ENCODE assay signal across 26 cellular contexts in the genomic region with DNA sequence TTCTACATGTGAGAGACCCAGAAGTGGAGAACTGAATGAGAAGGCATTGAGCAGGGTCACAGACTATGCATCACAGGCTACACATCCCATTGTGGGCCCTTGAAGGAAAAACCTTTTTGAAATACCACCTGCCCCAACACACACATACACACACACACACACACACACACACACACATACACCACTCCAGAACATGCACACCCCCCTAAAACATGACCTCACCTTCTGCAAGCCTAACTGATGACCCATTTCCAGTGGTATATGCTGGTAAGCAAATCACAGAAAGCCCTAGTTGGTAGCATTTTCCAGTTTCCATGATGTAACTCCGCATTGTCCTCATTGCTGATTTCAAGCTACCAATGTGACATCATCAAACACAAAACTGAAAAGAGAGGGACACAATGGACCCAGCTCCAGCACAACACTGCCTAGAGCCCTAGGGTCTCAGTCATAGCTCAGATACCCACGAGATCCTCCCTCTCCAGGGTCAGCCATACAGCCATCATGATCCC. TPM values are rescaled to one million over a fixed set of nuclear protein-coding genes. Genes with fewer than 3 reads are reported as not detected.
DNase-seq lines count a peak whose midpoint lies in the region; ATAC-seq and TF ChIP-seq lines count a peak whose summit lies in the region.
"Had no signal": no experiment of that assay in that cellular context is flagged by ENCODE, and none has a peak within 500 bp of the region (broad histone marks: within the 10 kb centered on the region; RNA-seq: fewer than 3 reads in every experiment).

No MANE protein-coding gene starts in this region.

- intact Hi-C loops in heart right ventricle (cut with DNase I) = loop anchor here in 1 of 10 donors (10.0 kb wide), 1 partner anchor 367 kb away; no protein-coding TSS in a partner anchor

- DNase-seq in right atrium auricular region (ENCODE audit: low spot score) (peak; percentile 9), heart right ventricle (no peak), islet precursor cell (peak; percentile 12), medulla oblongata (ENCODE audit: extremely low spot score) (no peak)
- no peak for DNase-seq in activated CD8-positive, alpha-beta T cell treated with anti-CD3 and anti-CD28 coated beads, Interleukin-2, amount 10 ng/mL, durations not matched to agents 7 days and 5 days
- DNase-seq in activated effector memory CD4-positive, alpha-beta T cell treated with anti-CD3 and anti-CD28 coated beads, Interleukin-2, amount 50 U/mL, for 16 hours = no peak
- DNase-seq: 8988T; ACHN; BE2C; CD4-positive, alpha-beta memory T cell; COR-L47; DMS53; HCEC 1CT; MM.1S; NCI-H1048; NCI-H1417; NCI-H1694; NCI-H2029 treated with DMSO at 0.1 percent for 48 hours; NCI-H446 treated with DMSO at 0.1 percent for 48 hours; NCI-H526; NCI-H82; NK-92 treated with Interleukin-12 subunit alpha and Interleukin-12 subunit beta, amount 100 ng/mL, for 24 hours had no signal

- POLR2A ChIA-PET in activated CD8-positive, alpha-beta T cell treated with anti-CD3 and anti-CD28 coated beads, Interleukin-2, amount 10 ng/mL, durations not matched to agents 7 days and 5 days (lab: Charles Lee) = no interaction called here

- H3K27ac ChIP-seq in right atrium auricular region (no peak overlapping the region), heart right ventricle (no peak overlapping the region)
- H3K27ac ChIP-seq: KMS-11 had no signal

- WGBS in heart right ventricle, 2 donors = 88 to 94% methylated on average over 2 of the region's 2 CpGs

- TF ChIP-seq CTCF in right atrium auricular region (IDR thresholded peaks at IDR 0.05) = no peak
- no peak for TF ChIP-seq CTCF in heart right ventricle (IDR thresholded peaks at IDR 0.05)

- ATAC-seq in heart right ventricle = no peak
- ATAC-seq in activated CD8-positive, alpha-beta T cell treated with anti-CD3 and anti-CD28 coated beads, Interleukin-2, amount 10 ng/mL, durations not matched to agents 7 days and 5 days = no peak
- no peak for ATAC-seq in GM19467 (IDR thresholded peaks at IDR 0.05; ENCODE audit: unreplicated experiment)
- ATAC-seq: PC-3 had no signal

- H3K4me3 ChIP-seq in right atrium auricular region = no peak overlapping the region
- no peak overlapping the region for H3K4me3 ChIP-seq in heart right ventricle

- CTCF ChIA-PET in activated CD8-positive, alpha-beta T cell treated with anti-CD3 and anti-CD28 coated beads, Interleukin-2, amount 10 ng/mL, durations not matched to agents 7 days and 5 days (lab: Charles Lee) = interaction anchor here (0.6 to 3.3 kb wide), 2 partner anchors 12 to 226 kb away, joined by 3 to 21 read pairs; no protein-coding TSS in a partner anchor

- H3K36me3 ChIP-seq in right atrium auricular region (no peaks in the 10 kb centered on the region), heart right ventricle (peaks cover 0 to 67% (median 3%) of the 10 kb centered on the region in 9 donors)
- H3K36me3 ChIP-seq: BE2C had no signal

- H3K36me3 Mint-ChIP-seq in activated CD8-positive, alpha-beta T cell treated with anti-CD3 and anti-CD28 coated beads, Interleukin-2, amount 10 ng/mL, durations not matched to agents 7 days and 5 days (ENCODE audit: low read depth) = no peaks in the 10 kb centered on the region
- H3K36me3 Mint-ChIP-seq: IgD-negative memory B cell had no signal

- peaks cover 20% of the 10 kb centered on the region for H3K4me1 Mint-ChIP-seq in activated CD8-positive, alpha-beta T cell treated with anti-CD3 and anti-CD28 coated beads, Interleukin-2, amount 10 ng/mL, durations not matched to agents 7 days and 5 days (ENCODE audit: low read depth)
- H3K4me1 Mint-ChIP-seq: CD4-positive, alpha-beta memory T cell had no signal

- H3K27ac Mint-ChIP-seq in activated CD8-positive, alpha-beta T cell treated with anti-CD3 and anti-CD28 coated beads, Interleukin-2, amount 10 ng/mL, durations not matched to agents 7 days and 5 days = peak overlapping the region; percentile 67
- H3K27ac Mint-ChIP-seq: IgD-negative memory B cell had no signal

- no peak overlapping the region for H3K4me3 Mint-ChIP-seq in activated CD8-positive, alpha-beta T cell treated with anti-CD3 and anti-CD28 coated beads, Interleukin-2, amount 10 ng/mL, durations not matched to agents 7 days and 5 days
- H3K4me3 Mint-ChIP-seq: CD4-positive, alpha-beta memory T cell; IgD-negative memory B cell had no signal

- no peaks in the 10 kb centered on the region for H3K9me3 Mint-ChIP-seq in activated CD8-positive, alpha-beta T cell treated with anti-CD3 and anti-CD28 coated beads, Interleukin-2, amount 10 ng/mL, durations not matched to agents 7 days and 5 days (ENCODE audit: insufficient read depth)
- H3K9me3 Mint-ChIP-seq: CD4-positive, alpha-beta memory T cell had no signal

- no peaks in the 10 kb centered on the region for H3K27me3 ChIP-seq in right atrium auricular region
- H3K27me3 ChIP-seq in heart right ventricle = no peaks in the 10 kb centered on the region
- H3K27me3 ChIP-seq: BE2C had no signal

- H3K4me1 ChIP-seq in right atrium auricular region (peaks cover 0 to 15% of the 10 kb centered on the region in 2 donors), heart right ventricle (peaks cover 5 to 27% (median 17%) of the 10 kb centered on the region in 9 donors)

- no peaks in the 10 kb centered on the region for H3K27me3 Mint-ChIP-seq in activated CD8-positive, alpha-beta T cell treated with anti-CD3 and anti-CD28 coated beads, Interleukin-2, amount 10 ng/mL, durations not matched to agents 7 days and 5 days (ENCODE audit: low read depth)
- H3K27me3 Mint-ChIP-seq: CD4-positive, alpha-beta memory T cell; IgD-negative memory B cell had no signal

- no peaks in the 10 kb centered on the region for H3K9me3 ChIP-seq in right atrium auricular region
- no peaks in the 10 kb centered on the region for H3K9me3 ChIP-seq in heart right ventricle
- H3K9me3 ChIP-seq: BE2C had no signal

RNA-seq across cellular contexts. Expression of a gene that starts 36.4 kb away (rescaled TPM):
- total RNA-seq in right atrium auricular region (10 to 100 TPM in 1 of 2 donors, 1 to 10 TPM in 1; 8.5 to 91.5 TPM), heart right ventricle (100 to 1,000 TPM in 3 of 10 donors, 10 to 100 TPM in 7; 41.1 to 180 (median 68.0) TPM)
- polyA plus RNA-seq in heart right ventricle = 10 to 100 TPM; 60.4 to 65.6 TPM
- 1 to 10 TPM in 1 of 2 experiments, under 1 TPM in 1; 0.44 to 1.4 TPM for total RNA-seq in activated CD8-positive, alpha-beta T cell treated with anti-CD3 and anti-CD28 coated beads, Interleukin-2, amount 10 ng/mL, durations not matched to agents 7 days and 5 days

Comparison
In these comparisons a context has a peak if more than half of its experiments do, and no peak if none do; other contexts are left out.
1. DNase-seq: peak in right atrium auricular region (single experiment) and islet precursor cell (single experiment); none in heart right ventricle (0 of 2), activated CD8-positive, alpha-beta T cell treated with anti-CD3 and anti-CD28 coated beads, Interleukin-2, amount 10 ng/mL, durations not matched to agents 7 days and 5 days (single experiment), activated effector memory CD4-positive, alpha-beta T cell treated with anti-CD3 and anti-CD28 coated beads, Interleukin-2, amount 50 U/mL, for 16 hours (single experiment) and medulla oblongata (single experiment).